ENCODE assay signal across 24 cellular contexts in the genomic region with DNA sequence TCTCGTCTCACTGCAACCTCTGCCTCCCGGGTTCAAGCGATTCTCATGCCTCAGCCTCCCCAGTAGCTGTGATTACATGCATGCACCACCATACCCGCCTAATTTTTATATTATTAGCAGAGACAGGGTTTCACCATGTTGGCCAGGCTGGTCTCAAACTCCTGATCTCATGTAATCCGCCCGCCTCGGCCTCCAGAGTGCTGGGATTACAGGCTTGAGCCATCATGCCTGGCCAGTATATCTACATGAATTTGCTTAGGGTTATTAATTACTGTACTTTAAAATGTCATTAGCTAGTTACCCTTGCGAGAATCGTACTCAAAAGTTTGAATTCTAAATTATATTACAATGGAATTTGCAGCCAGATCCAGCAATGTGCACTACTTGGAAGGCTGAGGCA. TPM values are rescaled to one million over a fixed set of nuclear protein-coding genes. Genes with fewer than 3 reads are reported as not detected.
DNase-seq lines count a peak whose midpoint lies in the region; FAIRE-seq and TF ChIP-seq lines count a peak whose summit lies in the region.
"Had no signal": no experiment of that assay in that cellular context is flagged by ENCODE, and none has a peak within 500 bp of the region (broad histone marks: within the 10 kb centered on the region; RNA-seq: fewer than 3 reads in every experiment).

No MANE protein-coding gene starts in this region.

- H3K27me3 ChIP-seq in A673 (replicated peaks; ENCODE audit: insufficient read depth, low read depth, low read length, poor library complexity): no peaks in the 10 kb centered on the region
- no peaks in the 10 kb centered on the region for H3K27me3 ChIP-seq in keratinocyte (ENCODE audit: control insufficient read depth, extremely low read depth, insufficient read depth, low read length)
- H3K27me3 ChIP-seq in HAP-1 (ENCODE audit: low read depth): no peaks in the 10 kb centered on the region; the same call in 1 of the 2 replicates

- H3K9me1 ChIP-seq in keratinocyte (ENCODE audit: control insufficient read depth, extremely low read depth, insufficient read depth, low read length): no peaks in the 10 kb centered on the region

- intact Hi-C loops in A673 (cut with micrococcal nuclease; ENCODE audit: unreplicated experiment): loop anchor here (10.0 kb wide), 1 partner anchor 1526 kb away; a partner anchor contains a TSS

- no peak for FAIRE-seq in keratinocyte (lab: Jason Lieb, UNC)
- FAIRE-seq: G401.6, HepG2 had no signal

- H4K20me1 ChIP-seq in keratinocyte (ENCODE audit: control insufficient read depth, extremely low read depth, insufficient read depth, low read length): peaks cover 4% of the 10 kb centered on the region

- POLR2A ChIA-PET in A673 (lab: Charles Lee; ENCODE audit: low non-redundant PET): interaction anchor here (0.7 kb wide), 1 partner anchor 1357 kb away, joined by 4 read pairs; no protein-coding TSS in a partner anchor

- H3K36me3 ChIP-seq in A673 (ENCODE audit: insufficient read depth, low read length, poor library complexity, severe bottlenecking) (peaks cover 100% of the 10 kb centered on the region), keratinocyte (ENCODE audit: control insufficient read depth in 2 of 2, extremely low read depth in 1 of 2, insufficient read depth in 2 of 2, low read length in 2 of 2) (peaks cover 4 to 6% of the 10 kb centered on the region in 2 experiments), HAP-1 (replicated peaks) (peaks cover 24% of the 10 kb centered on the region)

- no peak for TF ChIP-seq CTCF in A673 (conservative IDR thresholded peaks at IDR 0.05; ENCODE audit: low read depth, low read length)
- TF ChIP-seq CTCF in keratinocyte (optimal IDR thresholded peaks at IDR 0.05 in 1 of 3, IDR thresholded peaks at IDR 0.05 in 1 of 3, conservative IDR thresholded peaks at IDR 0.05 in 1 of 3; ENCODE audit: extremely low read depth in 1 of 3, insufficient read depth in 2 of 3, low read length in 3 of 3): no peak

- H3K79me2 ChIP-seq in keratinocyte (ENCODE audit: control insufficient read depth, insufficient read depth, low read length): peaks cover 48% of the 10 kb centered on the region

- H2AFZ ChIP-seq in keratinocyte (ENCODE audit: control insufficient read depth, low read length): no peak overlapping the region
- H2AFZ ChIP-seq: GM23338, PC-9 had no signal

- BruUV-seq in A673 (replicated peaks; lab: Mats Ljungman, UMichigan): no TSS peak

- DNase-seq in A673 (ENCODE audit: low spot score) (no peak), keratinocyte (ENCODE audit: low read depth, low spot score) (no peak), substantia nigra (lab: John Stamatoyannopoulos, UW) (peak in 1 of 49 donors; percentile 0), NCI-H2227 treated with DMSO at 0.1 percent for 48 hours (lab: John Stamatoyannopoulos, UW) (no peak), HAP-1 (ENCODE audit: low spot score in 2 of 2) (no peak), SK-N-DZ (ENCODE audit: low spot score) (no peak)
- DNase-seq: AML-193; CD4-positive, alpha-beta T cell; H9; HFFc6; Kasumi-1; NCI-H2029; NCI-H446 treated with DMSO at 0.1 percent for 48 hours; NCI-H526; NCI-H82; NK-92 treated with Interleukin-12 subunit alpha and Interleukin-12 subunit beta, amount 100 ng/mL, for 24 hours; PC-9; RPMI8226; SHP77 had no signal

- H3K4me1 ChIP-seq in A673 (ENCODE audit: insufficient read depth, low read length, poor library complexity, severe bottlenecking) (peaks cover 81% of the 10 kb centered on the region), keratinocyte (ENCODE audit: control insufficient read depth, extremely low read depth, insufficient read depth, low read length) (peaks cover 8% of the 10 kb centered on the region), HAP-1 (peaks cover 46% of the 10 kb centered on the region)

- dilution Hi-C loops in keratinocyte (cut with MboI; ENCODE audit: extremely low pct_ligation_motif_present, low sequenced_read_pairs): no loop called here

- in situ Hi-C loops in HAP-1 (cut with MboI; ENCODE audit: low sequenced_read_pairs): loop anchor here (25.0 kb wide), 1 partner anchor 651 kb away; a partner anchor contains a TSS

- peak overlapping the region; percentile 8 for H3K4me3 ChIP-seq in A673 (ENCODE audit: low read depth, low read length, poor library complexity, severe bottlenecking)
- no peak overlapping the region for H3K4me3 ChIP-seq in keratinocyte (ENCODE audit: control insufficient read depth in 2 of 3, extremely low read depth in 1 of 3, insufficient read depth in 2 of 3, low read depth in 1 of 3, low read length in 3 of 3)
- H3K4me3 ChIP-seq in HAP-1: no peak overlapping the region
- H3K4me3 ChIP-seq: BLaER1 treated with 17β-estradiol and CSF1 and Interleukin-3, amounts not matched to agents 10 nM and 100 nM; GM23338; PC-9 had no signal

- H3K9me3 ChIP-seq in A673 (ENCODE audit: low read depth, low read length, poor library complexity, severe bottlenecking) (no peaks in the 10 kb centered on the region), keratinocyte (ENCODE audit: control insufficient read depth, low read depth, low read length) (no peaks in the 10 kb centered on the region), HAP-1 (no peaks in the 10 kb centered on the region)
- H3K9me3 ChIP-seq: BLaER1 treated with 17β-estradiol and CSF1 and Interleukin-3, amounts not matched to agents 10 nM and 100 nM had no signal

- H3K9ac ChIP-seq in keratinocyte (ENCODE audit: control insufficient read depth, extremely low read depth, insufficient read depth, low read length): no peak overlapping the region
- H3K9ac ChIP-seq: BLaER1 treated with 17β-estradiol and CSF1 and Interleukin-3, amounts not matched to agents 10 nM and 100 nM had no signal

- CTCF ChIA-PET in A673 (lab: Charles Lee): no interaction called here

- peak overlapping the region; percentile 29 for H3K4me2 ChIP-seq in keratinocyte (ENCODE audit: control insufficient read depth, extremely low read depth, insufficient read depth, low read depth, low read length)
- H3K4me2 ChIP-seq: BLaER1 treated with 17β-estradiol and CSF1 and Interleukin-3, amounts not matched to agents 10 nM and 100 nM; GM23338; PC-9 had no signal

- H3K27ac ChIP-seq in A673 (ENCODE audit: low read depth, low read length, poor library complexity, severe bottlenecking) (peak overlapping the region; percentile 53), angular gyrus (ENCODE audit: low read depth, low read length) (peak overlapping the region; percentile 65), keratinocyte (ENCODE audit: control insufficient read depth, insufficient read depth, low read length) (no peak overlapping the region), substantia nigra (ENCODE audit: low read depth, low read length, poor library complexity, severe bottlenecking) (peak overlapping the region; percentile 52)
- H3K27ac ChIP-seq: BLaER1 treated with 17β-estradiol and CSF1 and Interleukin-3, amounts not matched to agents 10 nM and 100 nM; PC-9 had no signal

RNA-seq across cellular contexts. Expression of a gene that starts 8.9 kb away (rescaled TPM):
- 75.5 and 80.1 TPM in 2 replicates for total RNA-seq in A673 (2021)
- 7.6 to 15.1 TPM (median 10.2 TPM) in 3 replicates for polyA plus RNA-seq in keratinocyte
- 15.3 TPM for polyA plus RNA-seq in keratinocyte (2011; ENCODE audit: low read depth)
- 5.7 and 11.8 TPM in 2 replicates for polyA plus RNA-seq in keratinocyte (2011; cell fraction: cytosol; rRNA removed)
- 25.5 and 37.2 TPM in 2 replicates for polyA plus RNA-seq in keratinocyte (2011; cell fraction: nucleus; rRNA removed)
- polyA plus RNA-seq in keratinocyte (2012; ENCODE audit: low replicate concordance): 8.7 and 21.9 TPM in 2 replicates
- polyA minus RNA-seq in keratinocyte: 5.4 to 24.8 TPM (median 16.1 TPM) in 3 replicates
- polyA minus RNA-seq in keratinocyte (2011; cell fraction: cytosol; rRNA and poly(A)+ RNA removed): 6.3 TPM
- 19.0 and 46.3 TPM in 2 replicates for polyA minus RNA-seq in keratinocyte (2011; cell fraction: nucleus; rRNA and poly(A)+ RNA removed)
- 3.1 and 4.3 TPM in 2 replicates for polyA plus RNA-seq in SK-N-DZ (2014; cell fraction: cytosol; rRNA removed)
- 3.9 and 5.6 TPM in 2 replicates for polyA plus RNA-seq in SK-N-DZ (2014; cell fraction: nucleus; rRNA removed)
